In genomic region chr2:216661051-216661450, GRCh38 we compare ENCODE assay signal across 27 cellular contexts. TPM values are rescaled to one million over a fixed set of nuclear protein-coding genes. Genes with fewer than 3 reads are reported as not detected.
"Had no signal": no experiment of that assay in that cellular context is flagged by ENCODE, and none has a peak within 500 bp of the region (broad histone marks: within the 10 kb centered on the region; RNA-seq: fewer than 3 reads in every experiment).

No MANE protein-coding gene starts in this region.

- H3K4me2 ChIP-seq: neural progenitor cell had no signal

- H3K36me3 ChIP-seq: neutrophil, ovary, sigmoid colon, suprapubic skin, vagina had no signal

- H3K4me3 Mint-ChIP-seq: immature natural killer cell; mesothelial cell of epicardium; naive B cell; natural killer cell; nephron progenitor cell; neural progenitor cell; stimulated activated effector memory CD8-positive, alpha-beta T cell treated with anti-CD3 and anti-CD28 coated beads, Interleukin-12 subunit alpha, Interleukin-12 subunit beta, amount 100 ng/mL, for 72 hours; stimulated activated naive CD8-positive, alpha-beta T cell treated with anti-CD3 and anti-CD28 coated beads, Interleukin-15, Interleukin-2, amounts not matched to agents 100 ng/mL and 50 ng/mL, for 24 hours; type B pancreatic cell had no signal

- H3K27me3 ChIP-seq: neural progenitor cell, neutrophil, ovary, right atrium auricular region, sigmoid colon, spleen, suprapubic skin, tibial artery, vagina had no signal

- ATAC-seq: stimulated activated effector memory CD8-positive, alpha-beta T cell treated with anti-CD3 and anti-CD28 coated beads, Interleukin-12 subunit alpha, Interleukin-12 subunit beta, amount 100 ng/mL, for 72 hours had no signal

- H3K27me3 Mint-ChIP-seq: progenitor cell of endocrine pancreas; stimulated activated naive CD8-positive, alpha-beta T cell treated with anti-CD3 and anti-CD28 coated beads, Interleukin-15, Interleukin-2, amounts not matched to agents 100 ng/mL and 50 ng/mL, for 24 hours; type B pancreatic cell had no signal

- FAIRE-seq: islet of Langerhans, small intestine had no signal

- H3K4me3 ChIP-seq: left ventricle myocardium inferior, lung, neural progenitor cell, ovary, right atrium auricular region, sigmoid colon, spleen, suprapubic skin, thoracic aorta, tibial artery, vagina had no signal

- H2AFZ ChIP-seq: neural progenitor cell had no signal

- DNase-seq: immature natural killer cell; left ventricle myocardium inferior; mesendoderm; naive B cell; natural killer cell; nephron progenitor cell; occipital lobe; ovary; sigmoid colon; small intestine; spleen; stimulated activated CD4-positive, alpha-beta T cell treated with anti-CD3 and anti-CD28 coated beads, Interleukin-4, amount 100 ng/mL, for 24 hours; stimulated activated naive CD4-positive, alpha-beta T cell; tibial artery had no signal

- H3K27ac Mint-ChIP-seq: immature natural killer cell; naive B cell; natural killer cell; neural progenitor cell; progenitor cell of endocrine pancreas; stimulated activated effector memory CD8-positive, alpha-beta T cell treated with anti-CD3 and anti-CD28 coated beads, Interleukin-12 subunit alpha, Interleukin-12 subunit beta, amount 100 ng/mL, for 72 hours; stimulated activated naive CD8-positive, alpha-beta T cell treated with anti-CD3 and anti-CD28 coated beads, Interleukin-15, Interleukin-2, amounts not matched to agents 100 ng/mL and 50 ng/mL, for 24 hours had no signal

- H3K9me3 ChIP-seq: left ventricle myocardium inferior, neutrophil, ovary, right atrium auricular region, sigmoid colon, spleen, suprapubic skin, thoracic aorta, tibial artery, vagina had no signal

- H3K9ac ChIP-seq: neural progenitor cell had no signal

- H3K27ac ChIP-seq: left ventricle myocardium inferior, neural progenitor cell, neutrophil, ovary, right atrium auricular region, sigmoid colon, suprapubic skin, tibial artery, vagina had no signal

- H3K9me3 Mint-ChIP-seq: mesothelial cell of epicardium; naive B cell; natural killer cell; nephron progenitor cell; neural progenitor cell; stimulated activated effector memory CD8-positive, alpha-beta T cell treated with anti-CD3 and anti-CD28 coated beads, Interleukin-12 subunit alpha, Interleukin-12 subunit beta, amount 100 ng/mL, for 72 hours; stimulated activated naive CD8-positive, alpha-beta T cell treated with anti-CD3 and anti-CD28 coated beads, Interleukin-15, Interleukin-2, amounts not matched to agents 100 ng/mL and 50 ng/mL, for 24 hours; type B pancreatic cell had no signal

- H3K4me1 Mint-ChIP-seq: immature natural killer cell; naive B cell; natural killer cell; stimulated activated effector memory CD8-positive, alpha-beta T cell treated with anti-CD3 and anti-CD28 coated beads, Interleukin-12 subunit alpha, Interleukin-12 subunit beta, amount 100 ng/mL, for 72 hours had no signal

- H3K36me3 Mint-ChIP-seq: immature natural killer cell; naive B cell; natural killer cell; stimulated activated effector memory CD8-positive, alpha-beta T cell treated with anti-CD3 and anti-CD28 coated beads, Interleukin-12 subunit alpha, Interleukin-12 subunit beta, amount 100 ng/mL, for 72 hours had no signal

RNA-seq across cellular contexts. Expression of gene IGFBP5, which starts 34.3 kb away (rescaled TPM):
- total RNA-seq: natural killer cell had no signal
- polyA plus RNA-seq: immature natural killer cell had no signal
